12 cellular contexts compared by ENCODE assay signal in genomic region chr9:20361656-20362570, GRCh38.
DNase-seq lines count a peak whose midpoint lies in the region; ATAC-seq and TF ChIP-seq lines count a peak whose summit lies in the region.
"Had no signal": no experiment of that assay in that cellular context is flagged by ENCODE, and none has a peak within 500 bp of the region (broad histone marks: within the 10 kb centered on the region; RNA-seq: fewer than 3 reads in every experiment).

No MANE protein-coding gene starts in this region.

- WGBS in IMR-90 (ENCODE audit: extremely low coverage in 2 of 2, insufficient read length in 1 of 2), 2 experiments = no CpG with 5 or more reads among the region's 3 CpGs

- TF ChIP-seq RAD21 in IMR-90 (IDR thresholded peaks at IDR 0.05; ENCODE audit: low read length) = no peak

- no peaks in the 10 kb centered on the region for H3K27me3 Mint-ChIP-seq in CD4-positive, alpha-beta T cell

- H2AK5ac ChIP-seq in IMR-90 (ENCODE audit: low read depth, low read length) = no peak overlapping the region

- H4K20me1 ChIP-seq in IMR-90 (ENCODE audit: insufficient read depth, low read length) = no peaks in the 10 kb centered on the region

- H3K18ac ChIP-seq in IMR-90 (ENCODE audit: low read depth, low read length) = no peak overlapping the region

- H3K36me3 Mint-ChIP-seq in CD4-positive, alpha-beta T cell (ENCODE audit: low read depth) = peaks cover 73% of the 10 kb centered on the region

- no peak overlapping the region for H4K8ac ChIP-seq in IMR-90 (ENCODE audit: low read depth in 2 of 2, low read length in 2 of 2)

- peaks cover 4% of the 10 kb centered on the region; the same call in 1 of the 2 replicates for H3K36me3 ChIP-seq in IMR-90 (ENCODE audit: control insufficient read depth, insufficient read depth, low read length)

- no peaks in the 10 kb centered on the region for H3K27me3 ChIP-seq in CD4-positive, alpha-beta T cell (ENCODE audit: control insufficient read depth, insufficient read depth, low read length)
- H3K27me3 ChIP-seq in IMR-90 (ENCODE audit: control insufficient read depth, insufficient read depth, low read length) = no peaks in the 10 kb centered on the region

- H3K4me2 ChIP-seq in IMR-90 (ENCODE audit: low read depth, low read length) = no peak overlapping the region
- H3K4me2 ChIP-seq: smooth muscle cell had no signal

- H3K27ac Mint-ChIP-seq in CD4-positive, alpha-beta T cell = peak overlapping the region; percentile 66
- H3K27ac Mint-ChIP-seq: immature natural killer cell had no signal

- no peak overlapping the region for H4K5ac ChIP-seq in IMR-90 (ENCODE audit: low read depth, low read length)

- ATAC-seq in CD4-positive, alpha-beta T cell (ENCODE audit: poor library complexity) = peak; percentile 58
- peak; percentile 56 for ATAC-seq in GM18868 (IDR thresholded peaks at IDR 0.05; ENCODE audit: unreplicated experiment)
- peak; percentile 79 for ATAC-seq in HG02610 (IDR thresholded peaks at IDR 0.05; ENCODE audit: unreplicated experiment)
- ATAC-seq in IMR-90 (ENCODE audit: low read depth) = peak; percentile 17; the same call in 1 of the 2 replicates
- ATAC-seq in HG02981 (IDR thresholded peaks at IDR 0.05; ENCODE audit: unreplicated experiment) = no peak
- ATAC-seq in GM21360 (IDR thresholded peaks at IDR 0.05; ENCODE audit: unreplicated experiment) = no peak

- H2BK15ac ChIP-seq in IMR-90 (ENCODE audit: low read depth, low read length) = no peak overlapping the region

- CTCF ChIA-PET in CD4-positive, alpha-beta T cell (lab: Charles Lee) = no interaction called here
- CTCF ChIA-PET in IMR-90 (lab: Yijun Ruan, JAX) = no interaction called here

- no peak overlapping the region for H2BK20ac ChIP-seq in IMR-90 (ENCODE audit: low read depth, low read length)

- H3K79me1 ChIP-seq in IMR-90 (ENCODE audit: low read depth in 1 of 2, low read length in 2 of 2) = peaks cover 0 to 3% of the 10 kb centered on the region in 2 experiments; a peak in 1 of 4 replicates

- H3K9me1 ChIP-seq in IMR-90 (ENCODE audit: insufficient read depth, low read length) = peaks cover 2% of the 10 kb centered on the region; the same call in 1 of the 2 replicates

- TF ChIP-seq CTCF in CD4-positive, alpha-beta T cell (IDR thresholded peaks at IDR 0.05) = no peak
- TF ChIP-seq CTCF in IMR-90 (conservative IDR thresholded peaks at IDR 0.05; ENCODE audit: low read depth, low read length) = no peak

- no peak overlapping the region for H3K27ac ChIP-seq in CD4-positive, alpha-beta T cell (ENCODE audit: low read depth, low read length)
- H3K27ac ChIP-seq in IMR-90 (ENCODE audit: insufficient read depth, low read length) = no peak overlapping the region

- POLR2A ChIA-PET in CD4-positive, alpha-beta T cell (lab: Charles Lee) = interaction anchor here (0.8 to 1.4 kb wide), 2 partner anchors 119 to 260 kb away, joined by 3 to 4 read pairs; partner anchors contain the start of gene MLLT3
- POLR2A ChIA-PET in IMR-90 (lab: Charles Lee; ENCODE audit: unreplicated experiment) = no interaction called here

- H3K23ac ChIP-seq in IMR-90 (ENCODE audit: low read depth, low read length) = no peak overlapping the region

- TF ChIP-seq POLR2A in IMR-90 (IDR thresholded peaks at IDR 0.05; ENCODE audit: low read depth, low read length) = no peak

- H3K4me3 Mint-ChIP-seq in CD4-positive, alpha-beta T cell = peak overlapping the region; percentile 16
- H3K4me3 Mint-ChIP-seq: immature natural killer cell had no signal

- no peak overlapping the region for H3K4ac ChIP-seq in IMR-90 (ENCODE audit: low read depth, low read length)

- intact Hi-C loops in CD4-positive, alpha-beta T cell (cut with DNase I, micrococcal nuclease) = no loop called here
- intact Hi-C loops in IMR-90 (cut with micrococcal nuclease) = no loop called here

- H3K4me1 Mint-ChIP-seq in CD4-positive, alpha-beta T cell (ENCODE audit: low read depth) = peaks cover 56% of the 10 kb centered on the region
- H3K4me1 Mint-ChIP-seq: immature natural killer cell had no signal

- no peaks in the 10 kb centered on the region for H3K9me3 Mint-ChIP-seq in CD4-positive, alpha-beta T cell
- H3K9me3 Mint-ChIP-seq: immature natural killer cell had no signal

- no peak overlapping the region for H2BK120ac ChIP-seq in IMR-90 (ENCODE audit: low read depth, low read length)

- no peak overlapping the region for H2AK9ac ChIP-seq in IMR-90 (replicated peaks; ENCODE audit: low read depth, low read length, poor library complexity)

- no TSS peak for BruUV-seq in IMR-90 (replicated peaks; lab: Mats Ljungman, UMichigan)

- no peak overlapping the region for H3K9ac ChIP-seq in IMR-90 (ENCODE audit: low read depth, low read length)

- H2AFZ ChIP-seq in IMR-90 (replicated peaks; ENCODE audit: low read length, poor library complexity) = no peak overlapping the region

- in situ Hi-C loops in IMR-90 (cut with MboI; ENCODE audit: low sequenced_read_pairs) = no loop called here

- no peak overlapping the region for H3K14ac ChIP-seq in IMR-90 (replicated peaks; ENCODE audit: low read depth, low read length)

- H3K56ac ChIP-seq in IMR-90 (ENCODE audit: extremely low read depth, insufficient read depth, low read length) = no peak overlapping the region

- H3K4me3 ChIP-seq in IMR-90 (ENCODE audit: insufficient read depth, low read depth, low read length) = no peak overlapping the region
- H3K4me3 ChIP-seq: smooth muscle cell had no signal

- no peaks in the 10 kb centered on the region for H3K9me3 ChIP-seq in CD4-positive, alpha-beta T cell (ENCODE audit: control insufficient read depth, low read length)
- H3K9me3 ChIP-seq in IMR-90 (ENCODE audit: control insufficient read depth, insufficient read depth, low read length) = no peaks in the 10 kb centered on the region

- dilution Hi-C loops in IMR-90 (cut with HindIII; ENCODE audit: low sequenced_read_pairs, unreplicated experiment) = loop anchor here (25.0 kb wide), 1 partner anchor 575 kb away; no protein-coding TSS in a partner anchor

- peaks cover 2% of the 10 kb centered on the region; the same call in 1 of the 2 replicates for H3K4me1 ChIP-seq in IMR-90 (ENCODE audit: control insufficient read depth, insufficient read depth, low read length)

- DNase-seq in CD4-positive, alpha-beta T cell = no peak
- DNase-seq in IMR-90 (no peak), mucosa of gallbladder (ENCODE audit: low spot score) (no peak), NCI-H146 (lab: John Stamatoyannopoulos, UW) (no peak)
- DNase-seq: GF-D8, immature natural killer cell, SW 1271 had no signal

- H2BK5ac ChIP-seq in IMR-90 (ENCODE audit: low read depth, low read length, poor library complexity, severe bottlenecking) = no peak overlapping the region

- no peak overlapping the region for H4K91ac ChIP-seq in IMR-90 (ENCODE audit: insufficient read depth, low read depth, low read length)

TF ChIP-seq in IMR-90, 13 proteins besides CTCF, POLR2A, EP300 and RAD21:
- TF ChIP-seq CEBPB (IDR thresholded peaks at IDR 0.05; ENCODE audit: low read depth, low read length) (peak; percentile 52), ELK1 (IDR thresholded peaks at IDR 0.05; ENCODE audit: borderline replicate concordance, low read depth, low read length) (no peak), MXI1 (IDR thresholded peaks at IDR 0.05; ENCODE audit: borderline replicate concordance, low read depth, low read length) (no peak), NFE2L2 (IDR thresholded peaks at IDR 0.05; ENCODE audit: low read depth, low read length) (no peak)

Comparison
In these comparisons a context has a peak if more than half of its experiments do, and no peak if none do; other contexts are left out.
1. ATAC-seq: peak in CD4-positive, alpha-beta T cell (single experiment), GM18868 (single experiment), HG02610 (single experiment) and IMR-90 (single experiment); none in HG02981 (single experiment) and GM21360 (single experiment).